24 cellular contexts compared by ENCODE assay signal in the genomic region with DNA sequence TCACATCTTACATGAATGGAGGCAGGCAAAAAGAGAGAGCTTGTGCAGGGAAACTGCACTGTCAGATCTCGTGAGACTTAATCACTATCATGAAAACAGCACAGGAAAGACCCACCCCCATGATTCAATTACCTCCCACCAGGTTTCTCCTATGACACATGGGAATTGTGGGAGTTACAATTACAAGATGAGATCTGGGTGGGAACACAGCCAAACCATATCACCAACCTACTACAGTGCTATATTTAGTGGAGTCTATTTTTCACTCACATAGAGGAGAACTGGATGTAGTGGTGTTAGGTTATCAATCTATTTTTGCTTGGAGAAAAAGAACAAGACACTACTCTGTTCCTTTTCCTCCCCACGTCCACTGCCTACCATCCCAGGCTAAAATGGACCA.
"Had no signal": no experiment of that assay in that cellular context is flagged by ENCODE, and none has a peak within 500 bp of the region (broad histone marks: within the 10 kb centered on the region; RNA-seq: fewer than 3 reads in every experiment).

No MANE protein-coding gene starts in this region.

- FAIRE-seq: astrocyte had no signal

- H3K4me1 ChIP-seq: Peyer's patch, SJSA1 had no signal

- H3K9me3 ChIP-seq: Peyer's patch, SJSA1 had no signal

- H3K36me3 ChIP-seq: Peyer's patch, SJSA1 had no signal

- H3K4me3 ChIP-seq: Peyer's patch, SJSA1 had no signal

- ATAC-seq: activated T-helper 17 cell treated with anti-CD3 and anti-CD28 coated beads, Interleukin-2, amount 50 U/mL, for 72 hours; T-helper 17 cell had no signal

- H3K27me3 ChIP-seq: Peyer's patch, SJSA1 had no signal

- DNase-seq: activated B cell treated with CpG ODN at 0.5 μM for 24 hours; activated CD4-positive, alpha-beta T cell treated with anti-CD3 and anti-CD28 coated beads for 1 hour; activated CD4-positive, alpha-beta T cell treated with anti-CD3 and anti-CD28 coated beads, Interleukin-2, amount 10 ng/mL, durations not matched to agents 24 days and 14 days; activated CD4-positive, alpha-beta T cell treated with anti-CD3 and anti-CD28 coated beads, Interleukin-2, amount 50 U/mL, for 48 hours; activated CD8-positive, alpha-beta memory T cell treated with anti-CD3 and anti-CD28 coated beads for 24 hours; activated gamma-delta T cell; activated naive CD4-positive, alpha-beta T cell treated with anti-CD3 and anti-CD28 coated beads for 36 hours; activated T-cell treated with anti-CD3 and anti-CD28 coated beads, Interleukin-2, amount 50 U/mL, for 48 hours; cerebellar nuclear complex; Kasumi-1; KBM-7; NCI-H1092; NCI-H1417 treated with DMSO at 0.1 percent for 48 hours; NCI-H1694 treated with DMSO at 0.1 percent for 48 hours; NCI-H2029 treated with DMSO at 0.1 percent for 48 hours; NCI-H446; NCI-H524; Peyer's patch; SHP77; T-helper 17 cell; T-helper 9 cell had no signal

- H3K27ac ChIP-seq: Peyer's patch, SJSA1 had no signal
